In genomic region chr10:80186364-80187012, GRCh38 we compare ENCODE assay signal across 8 cellular contexts. TPM values are rescaled to one million over a fixed set of nuclear protein-coding genes. Genes with fewer than 3 reads are reported as not detected.
DNase-seq lines count a peak whose midpoint lies in the region; ATAC-seq and TF ChIP-seq lines count a peak whose summit lies in the region.

No MANE protein-coding gene starts in this region.

- H3K36me3 ChIP-seq in BE2C, result no peaks in the 10 kb centered on the region
- H3K36me3 ChIP-seq in body of pancreas (replicated peaks in 1 of 2; ENCODE audit: insufficient read depth in 1 of 2, low read depth in 2 of 2), result no peaks in the 10 kb centered on the region

- peak overlapping the region in 9 of 10 donors; percentile 68 to 92 (median 79) for H3K4me3 Mint-ChIP-seq in naive thymus-derived CD8-positive, alpha-beta T cell

- H3K27ac Mint-ChIP-seq in naive thymus-derived CD8-positive, alpha-beta T cell, result peak overlapping the region; percentile 77 to 98 (median 96)

- H3K4me1 Mint-ChIP-seq in naive thymus-derived CD8-positive, alpha-beta T cell, result peaks cover 46 to 92% (median 87%) of the 10 kb centered on the region in 4 donors

- H3K9me3 ChIP-seq in BE2C, result no peaks in the 10 kb centered on the region
- H3K9me3 ChIP-seq in body of pancreas, result no peaks in the 10 kb centered on the region

- H3K4me3 ChIP-seq in BE2C (ENCODE audit: low read depth, low read length) (0 out of 2 replicates have a peak overlapping the region, but pooled peaks have one; percentile 1), body of pancreas (no peak overlapping the region)

- no peaks in the 10 kb centered on the region for H3K27me3 Mint-ChIP-seq in naive thymus-derived CD8-positive, alpha-beta T cell

- no peaks in the 10 kb centered on the region for H3K4me1 ChIP-seq in BE2C
- H3K4me1 ChIP-seq in body of pancreas, result peaks cover 75% of the 10 kb centered on the region

- peak; percentile 32 for DNase-seq in BE2C
- peak; percentile 43 for DNase-seq in NCI-H510A treated with DMSO at 0.1 percent for 48 hours (lab: John Stamatoyannopoulos, UW)
- DNase-seq in body of pancreas, result peak in 3 of 4 donors; percentile 57 to 64 (median 62)
- peak in 6 of 10 donors; percentile 16 to 63 (median 33) for DNase-seq in naive thymus-derived CD8-positive, alpha-beta T cell
- DNase-seq in amniotic stem cell (lab: John Stamatoyannopoulos, UW), result no peak
- DNase-seq in OCI-M1 (lab: John Stamatoyannopoulos, UW), result no peak
- DNase-seq in OCI-M2 (lab: John Stamatoyannopoulos, UW; ENCODE audit: unreplicated experiment), result no peak
- DNase-seq in NCI-H2171 (lab: John Stamatoyannopoulos, UW), result no peak

- peak overlapping the region in 3 of 4 donors; percentile 15 to 53 (median 16) for H3K27ac ChIP-seq in body of pancreas

- no peak for TF ChIP-seq POLR2A in body of pancreas (IDR thresholded peaks at IDR 0.05)

- POLR2A ChIA-PET in naive thymus-derived CD8-positive, alpha-beta T cell (lab: Charles Lee), result interaction anchor here (0.6 to 10.4 kb wide), 11 partner anchors 7 to 1193 kb away, joined by 3 to 232 read pairs (median 8); partner anchors contain the start of gene ANXA11

- WGBS in body of pancreas, 2 donors, result 46 to 56% methylated on average over 13 of the region's 13 CpGs

- peaks cover 0 to 15% (median 0%) of the 10 kb centered on the region in 3 donors for H3K36me3 Mint-ChIP-seq in naive thymus-derived CD8-positive, alpha-beta T cell

- intact Hi-C loops in body of pancreas (cut with DNase I), result no loop called here

- H3K27me3 ChIP-seq in BE2C (no peaks in the 10 kb centered on the region), body of pancreas (no peaks in the 10 kb centered on the region)

- ATAC-seq in body of pancreas, result peak; percentile 36
- ATAC-seq in naive thymus-derived CD8-positive, alpha-beta T cell, result no peak

- no peak for TF ChIP-seq CTCF in BE2C (IDR thresholded peaks at IDR 0.05; ENCODE audit: low read depth, low read length)
- TF ChIP-seq CTCF in body of pancreas (IDR thresholded peaks at IDR 0.05), result no peak

- H3K9me3 Mint-ChIP-seq in naive thymus-derived CD8-positive, alpha-beta T cell, result no peaks in the 10 kb centered on the region

RNA-seq across cellular contexts. Expression of gene ANXA11, which starts 18.8 kb away (rescaled TPM):
- 26.7 TPM for polyA plus RNA-seq in BE2C (2012; ENCODE audit: insufficient read depth, insufficient read length, low read depth)
- total RNA-seq in body of pancreas, result 10 to 100 TPM; 68.2 to 71.9 TPM
- total RNA-seq in naive thymus-derived CD8-positive, alpha-beta T cell, result 100 to 1,000 TPM; 199 to 225 TPM
- polyA plus RNA-seq in naive thymus-derived CD8-positive, alpha-beta T cell, result 100 to 1,000 TPM; 199 to 294 (median 265) TPM

RNA-seq across cellular contexts. Expression of gene PLAC9, which starts 54.0 kb away (rescaled TPM):
- not detected for polyA plus RNA-seq in BE2C (2012; ENCODE audit: insufficient read depth, insufficient read length, low read depth)
- total RNA-seq in body of pancreas, result 10 to 100 TPM in 1 of 2 donors, 1 to 10 TPM in 1; 6.5 to 39.9 TPM
- total RNA-seq in naive thymus-derived CD8-positive, alpha-beta T cell, result not detected
- under 1 TPM in 1 of 3 donors, not detected in 2; 0.32 TPM for polyA plus RNA-seq in naive thymus-derived CD8-positive, alpha-beta T cell

Comparison
In these comparisons a context has a peak if more than half of its experiments do, and no peak if none do; other contexts are left out.
1. DNase-seq: peak in BE2C (single experiment), NCI-H510A treated with DMSO at 0.1 percent for 48 hours (single experiment), body of pancreas (3 of 4) and naive thymus-derived CD8-positive, alpha-beta T cell (6 of 10); none in amniotic stem cell (single experiment), OCI-M1 (single experiment), OCI-M2 (single experiment) and NCI-H2171 (single experiment).
2. RNA of gene PLAC9, which starts 54.0 kb away (total RNA-seq): 6.5 to 39.9 TPM in body of pancreas; not detected in naive thymus-derived CD8-positive, alpha-beta T cell; every median in the first group is over 4 times any median in the second.